Comparison of ENCODE assay signal across 1 cellular context in genomic region chr6:30742316-30743098, GRCh38.
A peak's percentile ranks its signal among the peaks of the same experiment; 100 is the strongest.
TF ChIP-seq lines count a peak whose summit lies in the region.

TSS of gene FLOT1 (minus strand) at chr6:30742687. CDS start at chr6:30742189, 498 bp downstream.

TF ChIP-seq in K562, 482 proteins besides CTCF, POLR2A, EP300 and RAD21 (continued from another document and continues in another):
- peak; percentile 41 for TF ChIP-seq ATF3 (IDR thresholded peaks at IDR 0.05)
- TF ChIP-seq ATF3 (CRISPR knock-in tag; conservative IDR thresholded peaks at IDR 0.05) = peak; percentile 75; the same call in 1 of the 2 replicates
- TF ChIP-seq PHF21A (IDR thresholded peaks at IDR 0.05; ENCODE audit: borderline replicate concordance, low read depth) = peak; percentile 41; the same call in 1 of the 2 replicates
- TF ChIP-seq ZNF407 (IDR thresholded peaks at IDR 0.05; ENCODE audit: low read depth) = no peak
- no peak for TF ChIP-seq CBX5 (IDR thresholded peaks at IDR 0.05; ENCODE audit: borderline replicate concordance, low read depth)
- TF ChIP-seq CREB5 (CRISPR knock-in tag; IDR thresholded peaks at IDR 0.05) = no peak; the same call in 1 of the 2 replicates
- TF ChIP-seq ARID3B (CRISPR knock-in tag; IDR thresholded peaks at IDR 0.05; ENCODE audit: borderline replicate concordance) = no peak
- peak; percentile 1 for TF ChIP-seq TAF9B (IDR thresholded peaks at IDR 0.05; ENCODE audit: partially characterized antibody)
- no peak for TF ChIP-seq MTA2 (IDR thresholded peaks at IDR 0.05; ENCODE audit: low read depth)
- no peak; the same call in 1 of the 2 replicates for TF ChIP-seq ZBTB49 (CRISPR knock-in tag; IDR thresholded peaks at IDR 0.05; ENCODE audit: borderline replicate concordance)
- TF ChIP-seq HDAC8 (tag; IDR thresholded peaks at IDR 0.05) = no peak; the same call in 1 of the 2 replicates
- no peak for TF ChIP-seq ZNF217 (CRISPR knock-in tag; IDR thresholded peaks at IDR 0.05)
- TF ChIP-seq ZNF766 (CRISPR knock-in tag; conservative IDR thresholded peaks at IDR 0.05) = no peak; the same call in 1 of the 2 replicates
- TF ChIP-seq NRF1 (conservative IDR thresholded peaks at IDR 0.05 in 1 of 2, IDR thresholded peaks at IDR 0.05 in 1 of 2) = peak; percentile 77 to 82; a peak in 3 of 4 replicates
- TF ChIP-seq POLR2AphosphoS5 (IDR thresholded peaks at IDR 0.05; ENCODE audit: control insufficient read depth, insufficient read depth, low read depth, low read length) = peak; percentile 67; the same call in 1 of the 2 replicates
- TF ChIP-seq ZBED1 (IDR thresholded peaks at IDR 0.05) = peak; percentile 44; the same call in 1 of the 2 replicates
- TF ChIP-seq MIER1 (IDR thresholded peaks at IDR 0.05; ENCODE audit: low read depth) = no peak
- TF ChIP-seq PKNOX1 (IDR thresholded peaks at IDR 0.05) = no peak
- TF ChIP-seq XRCC5 (IDR thresholded peaks at IDR 0.05; ENCODE audit: low read depth, low read length) = no peak
- TF ChIP-seq MBD1 (CRISPR knock-in tag; IDR thresholded peaks at IDR 0.05) = no peak
- TF ChIP-seq ZMIZ1 (IDR thresholded peaks at IDR 0.05; ENCODE audit: low read depth in 2 of 2, low read length in 2 of 2) = no peak; a peak in 2 of 4 replicates
- peak; percentile 96 for TF ChIP-seq VEZF1 (CRISPR knock-in tag; IDR thresholded peaks at IDR 0.05)
- no peak for TF ChIP-seq PTRF (tag; IDR thresholded peaks at IDR 0.05)
- no peak for TF ChIP-seq STAT5B (CRISPR knock-in tag; IDR thresholded peaks at IDR 0.05)
- TF ChIP-seq MTA3 (IDR thresholded peaks at IDR 0.05; ENCODE audit: borderline replicate concordance) = peak; percentile 97
- no peak for TF ChIP-seq THRAP3 (IDR thresholded peaks at IDR 0.05; ENCODE audit: borderline replicate concordance)
- 0 out of 2 replicates have a peak, but pooled peaks have one; percentile 22 for TF ChIP-seq RBM14 (IDR thresholded peaks at IDR 0.05; ENCODE audit: borderline replicate concordance, insufficient read depth, low read depth, low read length)
- TF ChIP-seq MYNN (IDR thresholded peaks at IDR 0.05) = peak; percentile 79; the same call in 1 of the 2 replicates
- TF ChIP-seq MYNN (CRISPR knock-in tag; IDR thresholded peaks at IDR 0.05) = no peak
- TF ChIP-seq ZEB2 (IDR thresholded peaks at IDR 0.05) = 0 out of 2 replicates have a peak, but pooled peaks have one; percentile 4
- peak; percentile 97 for TF ChIP-seq POLR2G (IDR thresholded peaks at IDR 0.05; ENCODE audit: low read depth, low read length)
- no peak for TF ChIP-seq SMAD1 (IDR thresholded peaks at IDR 0.05; ENCODE audit: low read depth, low read length, partially characterized antibody)
